16 cellular contexts compared by ENCODE assay signal in genomic region chr4:1783970-1784369, GRCh38. TPM values are rescaled to one million over a fixed set of nuclear protein-coding genes. Genes with fewer than 3 reads are reported as not detected.
"Had no signal": no experiment of that assay in that cellular context is flagged by ENCODE, and none has a peak within 500 bp of the region (broad histone marks: within the 10 kb centered on the region; RNA-seq: fewer than 3 reads in every experiment).

No MANE protein-coding gene starts in this region.

- H3K27me3 ChIP-seq: breast epithelium, ovary, vagina had no signal

- H3K4me1 ChIP-seq: breast epithelium had no signal

- DNase-seq: activated CD4-positive, alpha-beta T cell treated with anti-CD3 and anti-CD28 coated beads for 1 hour; activated CD4-positive, alpha-beta T cell treated with anti-CD3 and anti-CD28 coated beads, Interleukin-2, amount 50 U/mL, for 48 hours; activated CD8-positive, alpha-beta memory T cell treated with anti-CD3 and anti-CD28 coated beads, Interleukin-2, amount 50 U/mL, for 4 hours; activated gamma-delta T cell treated with Interleukin-2 at 50 U/mL for 16 hours; activated naive CD8-positive, alpha-beta T cell treated with anti-CD3 and anti-CD28 coated beads for 36 hours; activated T-cell treated with anti-CD3 and anti-CD28 coated beads, Interleukin-2, amount 50 U/mL, for 72 hours; aorta; ovary; small intestine; stomach; tibial artery had no signal

- FAIRE-seq: keratinocyte, small intestine had no signal

- H3K27ac ChIP-seq: breast epithelium, gastroesophageal sphincter, ovary, stomach, tibial artery had no signal

- H3K9me3 ChIP-seq: breast epithelium, gastroesophageal sphincter, ovary, stomach, tibial artery, vagina had no signal

- H3K36me3 ChIP-seq: breast epithelium, gastroesophageal sphincter, ovary, stomach, tibial artery, vagina had no signal

- H3K4me3 ChIP-seq: breast epithelium, gastroesophageal sphincter, ovary, stomach, tibial artery, vagina had no signal

RNA-seq across cellular contexts. Expression of gene FGFR3, which starts 9.1 kb away (rescaled TPM):
- total RNA-seq: activated naive CD8-positive, alpha-beta T cell treated with anti-CD3 and anti-CD28 coated beads for 36 hours; myocyte had no signal
